ENCODE assay signal across 10 cellular contexts in the genomic region with DNA sequence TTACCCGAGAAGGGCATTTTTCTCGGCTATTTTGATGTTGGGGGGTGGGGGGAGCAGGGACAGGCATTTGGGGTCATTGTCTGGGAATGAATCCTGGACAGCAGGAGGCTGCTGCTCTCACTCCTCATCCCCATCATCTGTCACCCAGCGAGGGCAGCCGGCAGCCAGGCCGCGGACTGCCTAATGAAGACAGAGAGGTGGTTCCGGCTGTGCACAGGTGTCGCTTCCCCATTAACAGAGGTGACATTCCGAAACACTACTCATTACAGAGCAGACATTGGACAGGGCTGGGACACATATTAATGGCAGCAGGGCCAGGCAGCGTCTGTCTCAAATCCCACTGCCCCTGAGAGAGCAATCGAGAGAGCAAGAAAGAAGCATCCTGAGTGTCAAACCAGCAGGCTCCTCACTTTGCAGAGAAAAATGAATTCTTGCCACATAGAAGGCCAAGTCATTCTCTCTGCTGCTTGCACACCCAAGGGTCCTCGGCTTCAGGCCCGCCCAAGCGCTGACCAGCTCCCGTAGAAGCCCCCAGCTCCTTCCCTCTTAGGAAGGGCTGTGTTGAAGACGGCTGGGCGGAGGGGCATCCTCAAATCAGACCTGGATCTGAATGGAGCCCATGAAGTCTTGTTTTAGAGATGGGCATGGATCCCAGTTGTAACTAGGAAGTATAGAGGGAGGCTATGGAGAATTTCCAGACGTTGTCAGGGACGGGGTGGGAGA. TPM values are rescaled to one million over a fixed set of nuclear protein-coding genes. Genes with fewer than 3 reads are reported as not detected.
DNase-seq lines count a peak whose midpoint lies in the region; ATAC-seq, FAIRE-seq and TF ChIP-seq lines count a peak whose summit lies in the region.
"Had no signal": no experiment of that assay in that cellular context is flagged by ENCODE, and none has a peak within 500 bp of the region (broad histone marks: within the 10 kb centered on the region; RNA-seq: fewer than 3 reads in every experiment).

No MANE protein-coding gene starts in this region.

- no peak overlapping the region for H3K27ac Mint-ChIP-seq in CD4-positive, alpha-beta T cell

- POLR2A ChIA-PET in CD4-positive, alpha-beta T cell (lab: Charles Lee), result interaction anchor here (0.8 to 1.4 kb wide), 3 partner anchors 11 to 120 kb away, joined by 3 to 6 read pairs (median 3); no protein-coding TSS in a partner anchor
- POLR2A ChIA-PET in endothelial cell of umbilical vein (lab: Charles Lee), result no interaction called here

- no peak for FAIRE-seq in endothelial cell of umbilical vein (lab: Jason Lieb, UNC)

- no peaks in the 10 kb centered on the region for H3K9me2 ChIP-seq in neural cell (ENCODE audit: insufficient read depth, low read length)

- no peak overlapping the region for H3K27ac ChIP-seq in CD4-positive, alpha-beta T cell (ENCODE audit: low read depth, low read length)
- no peak overlapping the region for H3K27ac ChIP-seq in OCI-LY3 (ENCODE audit: low read length)
- no peak overlapping the region for H3K27ac ChIP-seq in endothelial cell of umbilical vein (ENCODE audit: insufficient read depth, low read depth, low read length)
- peak overlapping the region; percentile 6 for H3K27ac ChIP-seq in neural cell (ENCODE audit: low read length)

- no peak for DNase-seq in CD4-positive, alpha-beta T cell
- DNase-seq in endothelial cell of umbilical vein (ENCODE audit: low read depth, low spot score), result no peak
- DNase-seq in glomerular visceral epithelial cell (ENCODE audit: extremely low spot score), result no peak
- no peak for DNase-seq in SKM-1 treated with dmso at 0.1 percent for 144 hours (lab: John Stamatoyannopoulos, UW; ENCODE audit: unreplicated experiment)
- no peak for DNase-seq in medulla oblongata (ENCODE audit: extremely low spot score)
- no peak for DNase-seq in NCI-H510A (lab: John Stamatoyannopoulos, UW)
- DNase-seq: NCI-H524 treated with DMSO at 0.1 percent for 48 hours had no signal

- no peak for TF ChIP-seq EP300 in neural cell (conservative IDR thresholded peaks at IDR 0.05; ENCODE audit: poor library complexity, severe bottlenecking)

- H3K4me3 Mint-ChIP-seq in CD4-positive, alpha-beta T cell, result peak overlapping the region; percentile 67

- TF ChIP-seq POLR2A in endothelial cell of umbilical vein (IDR thresholded peaks at IDR 0.05; ENCODE audit: low read depth, low read length), result no peak

- H3K4me1 Mint-ChIP-seq in CD4-positive, alpha-beta T cell (ENCODE audit: low read depth), result peaks cover 7% of the 10 kb centered on the region

- H3K9me1 ChIP-seq in endothelial cell of umbilical vein (replicated peaks; ENCODE audit: control insufficient read depth, extremely low read depth, insufficient read depth, low read length), result no peaks in the 10 kb centered on the region

- H3K9me3 ChIP-seq in CD4-positive, alpha-beta T cell (ENCODE audit: control insufficient read depth, low read length), result no peaks in the 10 kb centered on the region
- H3K9me3 ChIP-seq in OCI-LY3 (ENCODE audit: insufficient read depth, low read length) (no peaks in the 10 kb centered on the region), endothelial cell of umbilical vein (replicated peaks; ENCODE audit: control insufficient read depth, insufficient read depth, low read length) (no peaks in the 10 kb centered on the region), neural cell (ENCODE audit: low read length) (no peaks in the 10 kb centered on the region)

- BruUV-seq in endothelial cell of umbilical vein (replicated peaks; lab: Mats Ljungman, UMichigan), result no TSS peak

- H3K4me3 ChIP-seq in OCI-LY3 (ENCODE audit: low read length), result peak overlapping the region; percentile 82
- H3K4me3 ChIP-seq in endothelial cell of umbilical vein (replicated peaks in 1 of 3; ENCODE audit: insufficient read depth in 1 of 3, low read depth in 1 of 3, low read length in 3 of 3), result no peak overlapping the region
- peak overlapping the region; percentile 32 for H3K4me3 ChIP-seq in neural cell (ENCODE audit: low read length)

- no peak for TF ChIP-seq CTCF in CD4-positive, alpha-beta T cell (IDR thresholded peaks at IDR 0.05)
- TF ChIP-seq CTCF in OCI-LY3 (IDR thresholded peaks at IDR 0.05; ENCODE audit: low read depth, low read length), result no peak
- TF ChIP-seq CTCF in endothelial cell of umbilical vein (IDR thresholded peaks at IDR 0.05; ENCODE audit: extremely low read depth in 1 of 2, insufficient read depth in 1 of 2, low read depth in 1 of 2, low read length in 2 of 2), result no peak
- TF ChIP-seq CTCF in neural cell (IDR thresholded peaks at IDR 0.05; ENCODE audit: poor library complexity, severe bottlenecking), result no peak

- no peaks in the 10 kb centered on the region for H3K36me3 Mint-ChIP-seq in CD4-positive, alpha-beta T cell (ENCODE audit: low read depth)

- H2AFZ ChIP-seq in OCI-LY3 (ENCODE audit: low read depth, low read length) (peak overlapping the region; percentile 95; the same call in 1 of the 2 replicates), endothelial cell of umbilical vein (ENCODE audit: low read depth, low read length) (peak overlapping the region; percentile 97), neural cell (ENCODE audit: low read depth, low read length) (no peak overlapping the region)

- intact Hi-C loops in CD4-positive, alpha-beta T cell (cut with DNase I, micrococcal nuclease), result loop anchor here in 1 of 2 experiments (5.0 kb wide), 2 partner anchors 73 to 158 kb away; partner anchors contain the start of gene KLHDC8A
- intact Hi-C loops in endothelial cell of umbilical vein (cut with micrococcal nuclease), result no loop called here

- H4K20me1 ChIP-seq in OCI-LY3 (ENCODE audit: insufficient read depth, low read length), result no peaks in the 10 kb centered on the region
- no peaks in the 10 kb centered on the region for H4K20me1 ChIP-seq in endothelial cell of umbilical vein (replicated peaks; ENCODE audit: control insufficient read depth, extremely low read depth, insufficient read depth, low read length)
- H4K20me1 ChIP-seq in neural cell (ENCODE audit: insufficient read depth), result no peaks in the 10 kb centered on the region

- peaks cover 31% of the 10 kb centered on the region for H3K27me3 Mint-ChIP-seq in CD4-positive, alpha-beta T cell

- H3K9ac ChIP-seq in OCI-LY3 (ENCODE audit: low read length), result no peak overlapping the region
- H3K9ac ChIP-seq in endothelial cell of umbilical vein (replicated peaks; ENCODE audit: extremely low read depth, insufficient read depth, low read length), result no peak overlapping the region
- H3K9ac ChIP-seq in neural cell (ENCODE audit: low read length), result peak overlapping the region; percentile 6

- dilution Hi-C loops in endothelial cell of umbilical vein (cut with MboI; ENCODE audit: extremely low pct_ligation_motif_present, low sequenced_read_pairs), result no loop called here

- no peaks in the 10 kb centered on the region for H3K27me3 ChIP-seq in CD4-positive, alpha-beta T cell (ENCODE audit: control insufficient read depth, insufficient read depth, low read length)
- H3K27me3 ChIP-seq in OCI-LY3 (ENCODE audit: low read depth, low read length), result peaks cover 60% of the 10 kb centered on the region
- H3K27me3 ChIP-seq in endothelial cell of umbilical vein (ENCODE audit: control insufficient read depth in 2 of 2, insufficient read depth in 2 of 2, low read length in 2 of 2), result peaks cover 8 to 22% of the 10 kb centered on the region in 2 experiments
- H3K27me3 ChIP-seq in neural cell (ENCODE audit: insufficient read depth, low read depth, low read length), result no peaks in the 10 kb centered on the region

- no peaks in the 10 kb centered on the region for H3F3A ChIP-seq in neural cell (ENCODE audit: insufficient read depth, low read length, poor library complexity, severe bottlenecking)

- peak overlapping the region; percentile 83 for H3K4me2 ChIP-seq in OCI-LY3 (ENCODE audit: low read length)
- peak overlapping the region; percentile 80 for H3K4me2 ChIP-seq in endothelial cell of umbilical vein (ENCODE audit: insufficient read depth, low read length)
- no peak overlapping the region for H3K4me2 ChIP-seq in neural cell (ENCODE audit: low read length)

- CTCF ChIA-PET in CD4-positive, alpha-beta T cell (lab: Charles Lee), result interaction anchor here (0.6 to 1.7 kb wide), 4 partner anchors 11 to 60 kb away, joined by 3 to 7 read pairs (median 4); no protein-coding TSS in a partner anchor
- CTCF ChIA-PET in endothelial cell of umbilical vein (lab: Charles Lee), result interaction anchor here (0.7 to 3.0 kb wide), 23 partner anchors 8 to 158 kb away, joined by 3 to 19 read pairs (median 6); partner anchors contain the start of gene LEMD1

- ATAC-seq in CD4-positive, alpha-beta T cell (ENCODE audit: poor library complexity), result no peak

- TF ChIP-seq RAD21 in neural cell (conservative IDR thresholded peaks at IDR 0.05), result no peak

- no peaks in the 10 kb centered on the region for H3K79me2 ChIP-seq in OCI-LY3 (ENCODE audit: low read length)
- H3K79me2 ChIP-seq in endothelial cell of umbilical vein (ENCODE audit: control insufficient read depth, insufficient read depth, low read length), result no peaks in the 10 kb centered on the region
- H3K79me2 ChIP-seq in neural cell (replicated peaks; ENCODE audit: insufficient read depth, low read length), result no peaks in the 10 kb centered on the region

- no peaks in the 10 kb centered on the region for H3K9me3 Mint-ChIP-seq in CD4-positive, alpha-beta T cell

- H3K36me3 ChIP-seq in OCI-LY3 (replicated peaks; ENCODE audit: low read depth, low read length) (no peaks in the 10 kb centered on the region), endothelial cell of umbilical vein (ENCODE audit: control insufficient read depth in 2 of 2, extremely low read depth in 1 of 2, insufficient read depth in 2 of 2, low read length in 2 of 2) (no peaks in the 10 kb centered on the region), neural cell (ENCODE audit: insufficient read depth, low read length) (no peaks in the 10 kb centered on the region)

- H3K4me1 ChIP-seq in OCI-LY3 (ENCODE audit: low read length) (peaks cover 21% of the 10 kb centered on the region), endothelial cell of umbilical vein (ENCODE audit: control insufficient read depth, extremely low read depth, insufficient read depth, low read length) (no peaks in the 10 kb centered on the region)

RNA-seq across cellular contexts. Expression of gene LEMD1, which starts 8.0 kb away (rescaled TPM):
- total RNA-seq in CD4-positive, alpha-beta T cell, result not detected
- total RNA-seq in endothelial cell of umbilical vein, result not detected in 2 replicates
- polyA plus RNA-seq in endothelial cell of umbilical vein, result not detected in 2 replicates
- polyA plus RNA-seq in endothelial cell of umbilical vein (2011; cell fraction: cytosol; rRNA removed), result not detected in 2 replicates
- not detected in 2 replicates for polyA plus RNA-seq in endothelial cell of umbilical vein (2011; cell fraction: nucleus; rRNA removed)
- polyA plus RNA-seq in endothelial cell of umbilical vein (2012), result not detected in 2 replicates
- polyA minus RNA-seq in endothelial cell of umbilical vein, result not detected in 2 replicates
- polyA minus RNA-seq in endothelial cell of umbilical vein (2011; cell fraction: cytosol; rRNA and poly(A)+ RNA removed), result not detected
- polyA minus RNA-seq in endothelial cell of umbilical vein (2011; cell fraction: nucleus; rRNA and poly(A)+ RNA removed), result not detected in 2 replicates
- 62.8 and 67.6 TPM in 2 replicates for polyA plus RNA-seq in neural cell
- polyA minus RNA-seq in neural cell, result 51.1 and 51.6 TPM in 2 replicates
- total RNA-seq: liver had no signal
- polyA plus RNA-seq: liver had no signal

RNA-seq across cellular contexts. Expression of gene BLACAT1, which starts 25.9 kb away (rescaled TPM):
- total RNA-seq in CD4-positive, alpha-beta T cell, result not detected
- not detected in 2 replicates for total RNA-seq in endothelial cell of umbilical vein
- polyA plus RNA-seq in endothelial cell of umbilical vein (not detected in 2 replicates), neural cell (5.6 and 6.0 TPM in 2 replicates)
- polyA plus RNA-seq in endothelial cell of umbilical vein (2011; cell fraction: cytosol; rRNA removed), result not detected in 2 replicates
- not detected in 2 replicates for polyA plus RNA-seq in endothelial cell of umbilical vein (2011; cell fraction: nucleus; rRNA removed)
- polyA plus RNA-seq in endothelial cell of umbilical vein (2012), result not detected in 2 replicates
- polyA minus RNA-seq in endothelial cell of umbilical vein (not detected in 2 replicates), neural cell (12.2 and 15.9 TPM in 2 replicates)
- not detected for polyA minus RNA-seq in endothelial cell of umbilical vein (2011; cell fraction: cytosol; rRNA and poly(A)+ RNA removed)
- polyA minus RNA-seq in endothelial cell of umbilical vein (2011; cell fraction: nucleus; rRNA and poly(A)+ RNA removed), result not detected in 2 replicates
- total RNA-seq: liver had no signal
- polyA plus RNA-seq: liver had no signal

Comparison
In these comparisons a context has a peak if more than half of its experiments do, and no peak if none do; other contexts are left out.
1. H3K4me3 ChIP-seq: peak in OCI-LY3 (single experiment) and neural cell (single experiment); none in endothelial cell of umbilical vein (0 of 3).